ENCODE assay signal across 4 cellular contexts in the genomic region with DNA sequence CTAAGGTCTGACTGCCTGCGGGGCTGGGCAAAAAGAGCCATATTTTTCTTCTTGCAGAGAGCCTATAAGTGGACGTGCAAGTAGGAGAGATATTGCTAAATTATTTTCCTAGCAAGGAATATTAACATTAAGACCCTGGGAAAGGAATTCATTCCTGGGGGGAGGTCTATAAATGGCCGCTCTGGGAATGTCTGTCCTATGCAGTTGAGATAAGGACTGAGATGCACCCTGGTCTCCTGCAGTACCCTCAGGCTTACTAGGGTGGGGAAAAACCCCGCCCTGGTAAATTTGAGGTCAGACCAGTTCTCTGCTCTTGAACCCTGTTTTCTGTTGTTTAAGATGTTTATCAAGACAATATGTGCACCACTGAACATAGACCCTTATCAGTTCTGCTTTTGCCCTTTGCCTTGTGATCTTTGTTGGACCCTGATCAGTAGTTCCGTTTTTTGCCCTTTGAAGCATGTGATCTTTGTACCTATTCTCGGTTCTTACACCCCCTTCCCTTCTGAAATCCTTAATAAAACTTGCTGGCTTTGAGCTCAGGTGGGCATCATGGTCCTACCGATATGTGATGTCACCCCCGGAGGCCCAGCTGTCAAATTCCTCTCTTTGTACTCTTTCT. TPM values are rescaled to one million over a fixed set of nuclear protein-coding genes. Genes with fewer than 3 reads are reported as not detected.
DNase-seq lines count a peak whose midpoint lies in the region; ATAC-seq, FAIRE-seq and TF ChIP-seq lines count a peak whose summit lies in the region.
"Not testable (repeated sequence)": the region's sequence is repeated elsewhere in the genome, so short reads cannot be mapped to it uniquely, and the experiment has no call there.

No MANE protein-coding gene starts in this region.

- POLR2A ChIA-PET in HepG2 (lab: Yijun Ruan, JAX) = interaction anchor here (1.0 kb wide), 1 partner anchor 8 kb away, joined by 3 read pairs; no protein-coding TSS in a partner anchor

- not testable (repeated sequence) for H3K27me3 ChIP-seq in Karpas-422 (ENCODE audit: low read length); HepG2 (ENCODE audit: control insufficient read depth in 1 of 2, insufficient read depth in 2 of 2, low read length in 2 of 2); right lobe of liver

- CTCF ChIA-PET in HepG2 (lab: Yijun Ruan, JAX; ENCODE audit: low intra/inter-chr PET ratio, low total read pairs) = not testable (repeated sequence)

- H3K9me3 ChIP-seq in Karpas-422 (ENCODE audit: low read length); HepG2 (ENCODE audit: low read length); right lobe of liver: not testable (repeated sequence)

- DNase-seq in Karpas-422 = peak; percentile 40
- DNase-seq in activated naive CD4-positive, alpha-beta T cell treated with anti-CD3 and anti-CD28 coated beads, Interleukin-2, amount 50 U/mL, for 72 hours (ENCODE audit: low spot score in 2 of 2); HepG2 (ENCODE audit: low spot score); right lobe of liver: not testable (repeated sequence)

- not testable (repeated sequence) for H3K36me3 ChIP-seq in Karpas-422 (ENCODE audit: insufficient read depth, low read length); HepG2 (replicated peaks in 1 of 2; ENCODE audit: control insufficient read depth in 1 of 2, insufficient read depth in 2 of 2, low read length in 2 of 2); right lobe of liver

- TF ChIP-seq RAD21 in HepG2 (CRISPR knock-in tag; IDR thresholded peaks at IDR 0.05) = not testable (repeated sequence)

- H3K27ac Mint-ChIP-seq in activated naive CD4-positive, alpha-beta T cell treated with anti-CD3 and anti-CD28 coated beads, Interleukin-2, amount 50 U/mL, for 72 hours = peak overlapping the region; percentile 30 to 48

- intact Hi-C loops in HepG2 (cut with micrococcal nuclease; ENCODE audit: unreplicated experiment); right lobe of liver (cut with DNase I): not testable (repeated sequence)

- H3K27ac ChIP-seq in Karpas-422 (ENCODE audit: low read length); HepG2 (ENCODE audit: extremely low read length, insufficient read depth, low read length): not testable (repeated sequence)
- peak overlapping the region in 2 of 3 donors; percentile 18 to 40 for H3K27ac ChIP-seq in right lobe of liver

- not testable (repeated sequence) for H3K79me2 ChIP-seq in Karpas-422 (ENCODE audit: low read length); HepG2 (ENCODE audit: insufficient read depth, low read length)

- H3K4me2 ChIP-seq in Karpas-422 (ENCODE audit: low read depth, low read length, poor library complexity, severe bottlenecking); HepG2 (ENCODE audit: low read depth, low read length): not testable (repeated sequence)

- not testable (repeated sequence) for TF ChIP-seq POLR2A in HepG2 (IDR thresholded peaks at IDR 0.05; ENCODE audit: insufficient read depth in 1 of 2, low read depth in 2 of 2, low read length in 2 of 2); right lobe of liver (IDR thresholded peaks at IDR 0.05)

- 85% methylated on average over 7 of the region's 8 CpGs for WGBS in HepG2 (ENCODE audit: low lambda C conversion rate)
- whole genome bisulfite sequencing in right lobe of liver (ENCODE audit: insufficient coverage, low coverage, low lambda C conversion rate, missing lambda C conversion rate) = 63% methylated on average over 6 of the region's 8 CpGs

- not testable (repeated sequence) for TF ChIP-seq CTCF in HepG2 (CRISPR knock-in tag; IDR thresholded peaks at IDR 0.05); right lobe of liver (IDR thresholded peaks at IDR 0.05)

- not testable (repeated sequence) for H3K4me1 ChIP-seq in Karpas-422 (ENCODE audit: low read length)
- peaks cover 36% of the 10 kb centered on the region for H3K4me1 ChIP-seq in HepG2 (ENCODE audit: insufficient read depth, low read length)
- peaks cover 0 to 69% (median 11%) of the 10 kb centered on the region in 4 donors for H3K4me1 ChIP-seq in right lobe of liver

- H2AFZ ChIP-seq in Karpas-422 (ENCODE audit: low read length); HepG2 (ENCODE audit: low read length): not testable (repeated sequence)

- H3K9ac ChIP-seq in Karpas-422 (ENCODE audit: low read length); HepG2 (ENCODE audit: insufficient read depth, low read depth, low read length): not testable (repeated sequence)

- not testable (repeated sequence) for TF ChIP-seq EP300 in HepG2 (IDR thresholded peaks at IDR 0.05; ENCODE audit: low read depth in 2 of 2, low read length in 2 of 2); HepG2 (CRISPR knock-in tag; IDR thresholded peaks at IDR 0.05; ENCODE audit: borderline replicate concordance)

- not testable (repeated sequence) for FAIRE-seq in HepG2 (lab: Jason Lieb, UNC)

- H4K20me1 ChIP-seq in Karpas-422 (ENCODE audit: insufficient read depth, low read depth, low read length); HepG2 (ENCODE audit: insufficient read depth, low read length): not testable (repeated sequence)

- H3K9me3 Mint-ChIP-seq in activated naive CD4-positive, alpha-beta T cell treated with anti-CD3 and anti-CD28 coated beads, Interleukin-2, amount 50 U/mL, for 72 hours = not testable (repeated sequence)

- not testable (repeated sequence) for ATAC-seq in activated naive CD4-positive, alpha-beta T cell treated with anti-CD3 and anti-CD28 coated beads, Interleukin-2, amount 50 U/mL, for 72 hours; HepG2; right lobe of liver

- peaks cover 10% of the 10 kb centered on the region in 2 donors for H3K36me3 Mint-ChIP-seq in activated naive CD4-positive, alpha-beta T cell treated with anti-CD3 and anti-CD28 coated beads, Interleukin-2, amount 50 U/mL, for 72 hours

- not testable (repeated sequence) for H3K4me3 ChIP-seq in Karpas-422 (ENCODE audit: low read length); HepG2 (replicated peaks in 1 of 3; ENCODE audit: insufficient read depth in 1 of 3, low read depth in 2 of 3, low read length in 3 of 3)
- H3K4me3 ChIP-seq in right lobe of liver = peak overlapping the region in 2 of 3 donors; percentile 78 to 84

- not testable (repeated sequence) for H3K9me2 ChIP-seq in Karpas-422 (replicated peaks; ENCODE audit: insufficient read depth, low read length)

- in situ Hi-C loops in HepG2 (cut with HindIII; ENCODE audit: extremely low pct_ligation_motif_present, low pct_unique_long_range_greater_than_20kb) = not testable (repeated sequence)

- BruUV-seq in HepG2 (replicated peaks; lab: Mats Ljungman, UMichigan) = not testable (repeated sequence)

RNA-seq across cellular contexts. Expression of a gene that starts 4.1 kb away (rescaled TPM):
- 1.2 and 10.0 TPM in 2 replicates for total RNA-seq in Karpas-422 (2014; rRNA removed; shearing (Covaris generic); ENCODE audit: low replicate concordance)
- 10 to 100 TPM; 10.2 to 21.4 TPM for total RNA-seq in activated naive CD4-positive, alpha-beta T cell treated with anti-CD3 and anti-CD28 coated beads, Interleukin-2, amount 50 U/mL, for 72 hours
- total RNA-seq in HepG2 (2016; rRNA removed; fragmentation: Illumina TruSeq; extraction: Trizol) = 40.2 and 41.2 TPM in 2 replicates
- 49.0 and 49.9 TPM in 2 replicates for total RNA-seq in HepG2 (2016; cell fraction: cytosol; rRNA removed; fragmentation: Illumina TruSeq; extraction: Trizol; ENCODE audit: low read depth)
- total RNA-seq in HepG2 (2016; cell fraction: insoluble cytoplasmic fraction; rRNA removed; fragmentation: Illumina TruSeq; extraction: Trizol) = 39.8 and 42.2 TPM in 2 replicates
- total RNA-seq in HepG2 (2016; cell fraction: membrane; rRNA removed; fragmentation: Illumina TruSeq; extraction: Trizol) = 59.4 and 64.1 TPM in 2 replicates
- total RNA-seq in HepG2 (2016; cell fraction: nucleus; rRNA removed; fragmentation: Illumina TruSeq; extraction: Trizol) = 18.8 and 20.1 TPM in 2 replicates
- 30.3 and 36.5 TPM in 2 replicates for polyA plus RNA-seq in HepG2 (2011; rRNA removed)
- polyA plus RNA-seq in HepG2 (2011; cell fraction: cytosol; rRNA removed) = 39.8 and 55.5 TPM in 2 replicates
- 39.1 and 43.9 TPM in 2 replicates for polyA plus RNA-seq in HepG2 (2011; cell fraction: nucleus; rRNA removed)
- polyA plus RNA-seq in HepG2 (2012) = 25.9 and 32.1 TPM in 2 replicates
- polyA plus RNA-seq in HepG2 (2016; cell fraction: cytosol; fragmentation: Illumina TruSeq; extraction: Trizol; ENCODE audit: low read depth) = 47.2 and 55.8 TPM in 2 replicates
- 36.1 and 36.3 TPM in 2 replicates for polyA plus RNA-seq in HepG2 (2016; cell fraction: insoluble cytoplasmic fraction; fragmentation: Illumina TruSeq; extraction: Trizol; ENCODE audit: low read depth)
- polyA plus RNA-seq in HepG2 (2016; cell fraction: membrane; fragmentation: Illumina TruSeq; extraction: Trizol; ENCODE audit: low read depth) = 47.0 and 55.2 TPM in 2 replicates
- polyA plus RNA-seq in HepG2 (2016; cell fraction: nucleus; fragmentation: Illumina TruSeq; extraction: Trizol; ENCODE audit: insufficient read depth, low read depth) = 21.2 and 23.9 TPM in 2 replicates
- polyA minus RNA-seq in HepG2 (2011; rRNA and poly(A)+ RNA removed; ENCODE audit: low replicate concordance) = 66.1 and 97.3 TPM in 2 replicates
- polyA minus RNA-seq in HepG2 (2011; cell fraction: cytosol; rRNA and poly(A)+ RNA removed) = 7.8 and 9.5 TPM in 2 replicates
- polyA minus RNA-seq in HepG2 (2011; cell fraction: nucleus; rRNA and poly(A)+ RNA removed) = 18.9 and 20.1 TPM in 2 replicates
- 100 to 1,000 TPM; 107 to 737 (median 366) TPM for total RNA-seq in right lobe of liver

RNA-seq across cellular contexts. Expression of a gene that starts 11.9 kb away (rescaled TPM):
- 2.0 and 4.7 TPM in 2 replicates for total RNA-seq in Karpas-422 (2014; rRNA removed; shearing (Covaris generic); ENCODE audit: low replicate concordance)
- 10 to 100 TPM in 1 of 2 donors, 1 to 10 TPM in 1; 7.9 to 12.2 TPM for total RNA-seq in activated naive CD4-positive, alpha-beta T cell treated with anti-CD3 and anti-CD28 coated beads, Interleukin-2, amount 50 U/mL, for 72 hours
- total RNA-seq in HepG2 (2016; rRNA removed; fragmentation: Illumina TruSeq; extraction: Trizol) (2.0 and 3.7 TPM in 2 replicates), right lobe of liver (1 to 10 TPM; 3.5 to 4.8 (median 4.3) TPM)
- total RNA-seq in HepG2 (2016; cell fraction: cytosol; rRNA removed; fragmentation: Illumina TruSeq; extraction: Trizol; ENCODE audit: low read depth) = 1.0 and 1.1 TPM in 2 replicates
- total RNA-seq in HepG2 (2016; cell fraction: insoluble cytoplasmic fraction; rRNA removed; fragmentation: Illumina TruSeq; extraction: Trizol) = 1.9 and 3.8 TPM in 2 replicates
- 2.8 TPM in 2 replicates for total RNA-seq in HepG2 (2016; cell fraction: membrane; rRNA removed; fragmentation: Illumina TruSeq; extraction: Trizol)
- 2.7 and 3.4 TPM in 2 replicates for total RNA-seq in HepG2 (2016; cell fraction: nucleus; rRNA removed; fragmentation: Illumina TruSeq; extraction: Trizol)
- 3.0 and 3.2 TPM in 2 replicates for polyA plus RNA-seq in HepG2 (2011; rRNA removed)
- 1.7 and 2.6 TPM in 2 replicates for polyA plus RNA-seq in HepG2 (2011; cell fraction: cytosol; rRNA removed)
- polyA plus RNA-seq in HepG2 (2011; cell fraction: nucleus; rRNA removed) = 10.2 and 12.2 TPM in 2 replicates
- polyA plus RNA-seq in HepG2 (2012) = 2.7 and 4.2 TPM in 2 replicates
- polyA plus RNA-seq in HepG2 (2016; cell fraction: cytosol; fragmentation: Illumina TruSeq; extraction: Trizol; ENCODE audit: low read depth) = 0.78 and 0.83 TPM in 2 replicates
- polyA plus RNA-seq in HepG2 (2016; cell fraction: insoluble cytoplasmic fraction; fragmentation: Illumina TruSeq; extraction: Trizol; ENCODE audit: low read depth) = 3.5 and 3.8 TPM in 2 replicates
- polyA plus RNA-seq in HepG2 (2016; cell fraction: membrane; fragmentation: Illumina TruSeq; extraction: Trizol; ENCODE audit: low read depth) = 2.0 and 2.4 TPM in 2 replicates
- 6.2 and 6.8 TPM in 2 replicates for polyA plus RNA-seq in HepG2 (2016; cell fraction: nucleus; fragmentation: Illumina TruSeq; extraction: Trizol; ENCODE audit: insufficient read depth, low read depth)
- polyA minus RNA-seq in HepG2 (2011; rRNA and poly(A)+ RNA removed; ENCODE audit: low replicate concordance) = 6.6 and 8.8 TPM in 2 replicates
- polyA minus RNA-seq in HepG2 (2011; cell fraction: cytosol; rRNA and poly(A)+ RNA removed) = 2.9 and 3.8 TPM in 2 replicates
- polyA minus RNA-seq in HepG2 (2011; cell fraction: nucleus; rRNA and poly(A)+ RNA removed) = 7.0 and 7.3 TPM in 2 replicates

RNA-seq across cellular contexts. Expression of a gene that starts 31.6 kb away (rescaled TPM):
- 11.8 and 20.6 TPM in 2 replicates for total RNA-seq in Karpas-422 (2014; rRNA removed; shearing (Covaris generic); ENCODE audit: low replicate concordance)
- total RNA-seq in activated naive CD4-positive, alpha-beta T cell treated with anti-CD3 and anti-CD28 coated beads, Interleukin-2, amount 50 U/mL, for 72 hours = 1 to 10 TPM; 4.8 to 5.0 TPM
- total RNA-seq in HepG2 (2016; rRNA removed; fragmentation: Illumina TruSeq; extraction: Trizol) (2.5 and 3.6 TPM in 2 replicates), right lobe of liver (1 to 10 TPM; 1.4 to 5.4 (median 4.1) TPM)
- 0.81 and 0.97 TPM in 2 replicates for total RNA-seq in HepG2 (2016; cell fraction: cytosol; rRNA removed; fragmentation: Illumina TruSeq; extraction: Trizol; ENCODE audit: low read depth)
- total RNA-seq in HepG2 (2016; cell fraction: insoluble cytoplasmic fraction; rRNA removed; fragmentation: Illumina TruSeq; extraction: Trizol) = 2.5 and 3.8 TPM in 2 replicates
- 2.1 and 2.7 TPM in 2 replicates for total RNA-seq in HepG2 (2016; cell fraction: membrane; rRNA removed; fragmentation: Illumina TruSeq; extraction: Trizol)
- 3.2 and 3.9 TPM in 2 replicates for total RNA-seq in HepG2 (2016; cell fraction: nucleus; rRNA removed; fragmentation: Illumina TruSeq; extraction: Trizol)
- polyA plus RNA-seq in HepG2 (2011; rRNA removed) = 3.0 and 3.8 TPM in 2 replicates
- polyA plus RNA-seq in HepG2 (2011; cell fraction: cytosol; rRNA removed) = 1.6 and 3.9 TPM in 2 replicates
- 9.0 and 9.4 TPM in 2 replicates for polyA plus RNA-seq in HepG2 (2011; cell fraction: nucleus; rRNA removed)
- 2.8 and 3.6 TPM in 2 replicates for polyA plus RNA-seq in HepG2 (2012)
- polyA plus RNA-seq in HepG2 (2016; cell fraction: cytosol; fragmentation: Illumina TruSeq; extraction: Trizol; ENCODE audit: low read depth) = 0.83 and 0.97 TPM in 2 replicates
- 2.7 and 3.2 TPM in 2 replicates for polyA plus RNA-seq in HepG2 (2016; cell fraction: insoluble cytoplasmic fraction; fragmentation: Illumina TruSeq; extraction: Trizol; ENCODE audit: low read depth)
- 1.7 TPM in 2 replicates for polyA plus RNA-seq in HepG2 (2016; cell fraction: membrane; fragmentation: Illumina TruSeq; extraction: Trizol; ENCODE audit: low read depth)
- 5.3 and 7.0 TPM in 2 replicates for polyA plus RNA-seq in HepG2 (2016; cell fraction: nucleus; fragmentation: Illumina TruSeq; extraction: Trizol; ENCODE audit: insufficient read depth, low read depth)
- 6.2 and 6.7 TPM in 2 replicates for polyA minus RNA-seq in HepG2 (2011; rRNA and poly(A)+ RNA removed; ENCODE audit: low replicate concordance)
- polyA minus RNA-seq in HepG2 (2011; cell fraction: cytosol; rRNA and poly(A)+ RNA removed) = 1.2 and 2.2 TPM in 2 replicates
- 5.5 and 6.0 TPM in 2 replicates for polyA minus RNA-seq in HepG2 (2011; cell fraction: nucleus; rRNA and poly(A)+ RNA removed)

RNA-seq across cellular contexts. Expression of a gene that starts 36.2 kb away (rescaled TPM):
- 142 and 257 TPM in 2 replicates for total RNA-seq in Karpas-422 (2014; rRNA removed; shearing (Covaris generic); ENCODE audit: low replicate concordance)
- 100 to 1,000 TPM; 446 to 497 TPM for total RNA-seq in activated naive CD4-positive, alpha-beta T cell treated with anti-CD3 and anti-CD28 coated beads, Interleukin-2, amount 50 U/mL, for 72 hours
- total RNA-seq in HepG2 (2016; rRNA removed; fragmentation: Illumina TruSeq; extraction: Trizol) (302 and 361 TPM in 2 replicates), right lobe of liver (100 to 1,000 TPM in 3 of 6 experiments, 10 to 100 TPM in 3; 75.4 to 106 (median 94.7) TPM)
- total RNA-seq in HepG2 (2016; cell fraction: cytosol; rRNA removed; fragmentation: Illumina TruSeq; extraction: Trizol; ENCODE audit: low read depth) = 29.3 and 34.8 TPM in 2 replicates
- total RNA-seq in HepG2 (2016; cell fraction: insoluble cytoplasmic fraction; rRNA removed; fragmentation: Illumina TruSeq; extraction: Trizol) = 282 and 373 TPM in 2 replicates
- total RNA-seq in HepG2 (2016; cell fraction: membrane; rRNA removed; fragmentation: Illumina TruSeq; extraction: Trizol) = 118 and 119 TPM in 2 replicates
- total RNA-seq in HepG2 (2016; cell fraction: nucleus; rRNA removed; fragmentation: Illumina TruSeq; extraction: Trizol) = 266 and 307 TPM in 2 replicates
- 439 and 461 TPM in 2 replicates for polyA plus RNA-seq in HepG2 (2011; rRNA removed)
- polyA plus RNA-seq in HepG2 (2011; cell fraction: cytosol; rRNA removed) = 192 and 284 TPM in 2 replicates
- polyA plus RNA-seq in HepG2 (2011; cell fraction: nucleus; rRNA removed) = 913 and 1,149 TPM in 2 replicates
- 400 and 525 TPM in 2 replicates for polyA plus RNA-seq in HepG2 (2012)
- 31.8 and 43.0 TPM in 2 replicates for polyA plus RNA-seq in HepG2 (2016; cell fraction: cytosol; fragmentation: Illumina TruSeq; extraction: Trizol; ENCODE audit: low read depth)
- polyA plus RNA-seq in HepG2 (2016; cell fraction: insoluble cytoplasmic fraction; fragmentation: Illumina TruSeq; extraction: Trizol; ENCODE audit: low read depth) = 296 and 460 TPM in 2 replicates
- 94.7 and 105 TPM in 2 replicates for polyA plus RNA-seq in HepG2 (2016; cell fraction: membrane; fragmentation: Illumina TruSeq; extraction: Trizol; ENCODE audit: low read depth)
- 574 and 592 TPM in 2 replicates for polyA plus RNA-seq in HepG2 (2016; cell fraction: nucleus; fragmentation: Illumina TruSeq; extraction: Trizol; ENCODE audit: insufficient read depth, low read depth)
- polyA minus RNA-seq in HepG2 (2011; rRNA and poly(A)+ RNA removed; ENCODE audit: low replicate concordance) = 1,983 and 2,170 TPM in 2 replicates
- 465 and 488 TPM in 2 replicates for polyA minus RNA-seq in HepG2 (2011; cell fraction: cytosol; rRNA and poly(A)+ RNA removed)
- polyA minus RNA-seq in HepG2 (2011; cell fraction: nucleus; rRNA and poly(A)+ RNA removed) = 351 and 419 TPM in 2 replicates

RNA-seq across cellular contexts. Expression of a gene that starts 40.8 kb away (rescaled TPM):
- total RNA-seq in Karpas-422 (2014; rRNA removed; shearing (Covaris generic); ENCODE audit: low replicate concordance) = 10.4 and 29.1 TPM in 2 replicates
- 1 to 10 TPM; 6.4 to 7.7 TPM for total RNA-seq in activated naive CD4-positive, alpha-beta T cell treated with anti-CD3 and anti-CD28 coated beads, Interleukin-2, amount 50 U/mL, for 72 hours
- 4.0 and 4.7 TPM in 2 replicates for total RNA-seq in HepG2 (2016; rRNA removed; fragmentation: Illumina TruSeq; extraction: Trizol)
- 0.30 and 1.2 TPM in 2 replicates for total RNA-seq in HepG2 (2016; cell fraction: cytosol; rRNA removed; fragmentation: Illumina TruSeq; extraction: Trizol; ENCODE audit: low read depth)
- 4.0 and 5.4 TPM in 2 replicates for total RNA-seq in HepG2 (2016; cell fraction: insoluble cytoplasmic fraction; rRNA removed; fragmentation: Illumina TruSeq; extraction: Trizol)
- total RNA-seq in HepG2 (2016; cell fraction: membrane; rRNA removed; fragmentation: Illumina TruSeq; extraction: Trizol) = 1.7 and 1.8 TPM in 2 replicates
- 4.7 and 6.2 TPM in 2 replicates for total RNA-seq in HepG2 (2016; cell fraction: nucleus; rRNA removed; fragmentation: Illumina TruSeq; extraction: Trizol)
- polyA plus RNA-seq in HepG2 (2011; rRNA removed) = 1.1 and 1.6 TPM in 2 replicates
- 1.5 and 1.6 TPM in 2 replicates for polyA plus RNA-seq in HepG2 (2011; cell fraction: cytosol; rRNA removed)
- 6.4 TPM in 2 replicates for polyA plus RNA-seq in HepG2 (2011; cell fraction: nucleus; rRNA removed)
- 1.8 and 2.3 TPM in 2 replicates for polyA plus RNA-seq in HepG2 (2012)
- polyA plus RNA-seq in HepG2 (2016; cell fraction: cytosol; fragmentation: Illumina TruSeq; extraction: Trizol; ENCODE audit: low read depth) = 0.07 and 0.16 TPM in 2 replicates
- polyA plus RNA-seq in HepG2 (2016; cell fraction: insoluble cytoplasmic fraction; fragmentation: Illumina TruSeq; extraction: Trizol; ENCODE audit: low read depth) = 2.1 and 2.5 TPM in 2 replicates
- 0.45 and 0.47 TPM in 2 replicates for polyA plus RNA-seq in HepG2 (2016; cell fraction: membrane; fragmentation: Illumina TruSeq; extraction: Trizol; ENCODE audit: low read depth)
- polyA plus RNA-seq in HepG2 (2016; cell fraction: nucleus; fragmentation: Illumina TruSeq; extraction: Trizol; ENCODE audit: insufficient read depth, low read depth) = 3.4 and 3.6 TPM in 2 replicates
- 10.2 and 18.5 TPM in 2 replicates for polyA minus RNA-seq in HepG2 (2011; rRNA and poly(A)+ RNA removed; ENCODE audit: low replicate concordance)
- 1.9 and 2.6 TPM in 2 replicates for polyA minus RNA-seq in HepG2 (2011; cell fraction: cytosol; rRNA and poly(A)+ RNA removed)
- 10.4 and 13.9 TPM in 2 replicates for polyA minus RNA-seq in HepG2 (2011; cell fraction: nucleus; rRNA and poly(A)+ RNA removed)
- total RNA-seq in right lobe of liver = 1 to 10 TPM; 2.9 to 4.9 (median 3.8) TPM
